Comparison of ENCODE assay signal across 1 cellular context in the genomic region with DNA sequence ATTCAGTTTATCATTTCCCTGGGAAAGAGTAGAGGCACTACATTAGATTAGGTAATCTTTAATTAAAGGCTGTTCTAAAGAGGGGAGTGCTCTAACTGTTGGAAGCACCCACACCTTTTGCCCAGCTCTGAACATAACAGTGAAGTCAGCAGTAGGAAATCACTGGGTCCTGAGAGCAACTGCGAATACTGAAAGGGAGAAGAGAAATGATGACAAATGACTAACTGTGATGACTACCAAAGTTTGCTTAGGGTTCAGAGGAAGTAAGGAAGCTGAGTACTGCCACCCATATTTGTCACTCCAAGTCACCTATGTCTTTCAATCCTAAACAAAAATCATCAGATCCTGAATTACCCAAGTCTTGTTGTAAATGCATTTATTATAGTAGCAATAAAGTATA.
TF ChIP-seq lines count a peak whose summit lies in the region.

No MANE protein-coding gene starts in this region.

TF ChIP-seq in GM12878, 131 proteins besides CTCF, POLR2A, EP300 and RAD21 (continued from another document):
- TF ChIP-seq E2F8 (IDR thresholded peaks at IDR 0.05; ENCODE audit: low read depth, partially characterized antibody), result no peak
- no peak for TF ChIP-seq EED (IDR thresholded peaks at IDR 0.05; ENCODE audit: low read depth)
- no peak for TF ChIP-seq RAD51 (IDR thresholded peaks at IDR 0.05)
- no peak for TF ChIP-seq HDGF (IDR thresholded peaks at IDR 0.05)
